In the genomic region with DNA sequence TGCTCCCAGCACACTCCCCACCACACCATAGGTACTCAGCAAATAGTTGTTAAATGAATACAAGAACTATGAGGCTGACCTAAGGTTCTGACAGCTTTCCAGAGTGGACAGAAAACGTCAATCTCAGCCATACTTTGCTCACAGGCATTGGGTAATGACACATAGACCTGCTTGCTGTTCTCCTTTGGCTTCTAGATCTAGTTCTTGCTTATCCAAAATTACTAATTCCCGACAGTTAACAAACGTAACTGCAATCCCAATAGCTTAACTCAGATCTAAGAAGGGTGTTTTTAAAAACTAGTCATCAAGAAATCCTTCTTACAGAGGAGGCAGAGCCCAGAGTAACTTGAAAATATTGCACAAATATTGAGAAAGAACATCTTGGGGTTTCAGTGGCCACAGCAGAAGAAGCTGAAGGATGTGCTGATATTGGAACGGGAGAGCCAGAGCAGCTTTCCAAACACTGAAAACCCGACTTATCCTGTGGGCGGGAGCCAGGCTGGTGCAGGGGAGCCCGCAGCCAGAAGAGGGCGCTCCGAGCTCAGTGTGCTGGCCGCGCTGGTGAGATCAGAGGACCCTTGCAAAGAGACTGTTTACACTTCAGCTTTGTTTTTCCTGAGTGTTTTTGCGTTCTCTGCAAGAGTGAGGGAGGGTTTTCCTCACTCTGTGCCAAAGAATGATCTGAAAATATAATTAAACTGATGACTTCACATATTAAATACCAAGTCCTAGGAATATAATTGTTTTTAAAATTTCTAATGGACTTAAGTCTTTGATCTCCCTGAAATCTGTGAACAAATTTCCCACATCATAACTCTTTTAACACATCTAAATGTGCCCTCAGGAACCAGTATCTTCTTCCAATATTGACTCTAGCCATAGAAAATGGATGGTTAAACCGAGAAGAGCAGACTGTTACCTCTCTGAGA, we compare ENCODE assay signal across 8 cellular contexts. TPM values are rescaled to one million over a fixed set of nuclear protein-coding genes. Genes with fewer than 3 reads are reported as not detected.
DNase-seq lines count a peak whose midpoint lies in the region; ATAC-seq, FAIRE-seq and TF ChIP-seq lines count a peak whose summit lies in the region.

No MANE protein-coding gene starts in this region.

- H3K9me3 ChIP-seq in NT2/D1 (ENCODE audit: insufficient read depth, low read length): no peaks in the 10 kb centered on the region
- H3K9me3 ChIP-seq in endothelial cell of umbilical vein (replicated peaks; ENCODE audit: control insufficient read depth, insufficient read depth, low read length): no peaks in the 10 kb centered on the region
- H3K9me3 ChIP-seq in mucosa of descending colon: no peaks in the 10 kb centered on the region

- no peaks in the 10 kb centered on the region for H3K9me1 ChIP-seq in endothelial cell of umbilical vein (replicated peaks; ENCODE audit: control insufficient read depth, extremely low read depth, insufficient read depth, low read length)

- CTCF ChIA-PET in endothelial cell of umbilical vein (lab: Charles Lee): interaction anchor here (0.5 to 5.9 kb wide), 58 partner anchors 9 to 1325 kb away, joined by 3 to 355 read pairs (median 6); partner anchors contain the start of genes FGF1 and PCDHGA1

- H4K20me1 ChIP-seq in endothelial cell of umbilical vein (replicated peaks; ENCODE audit: control insufficient read depth, extremely low read depth, insufficient read depth, low read length): no peaks in the 10 kb centered on the region

- BruUV-seq in endothelial cell of umbilical vein (replicated peaks; lab: Mats Ljungman, UMichigan): no TSS peak

- peak; percentile 95 for FAIRE-seq in endothelial cell of umbilical vein (lab: Jason Lieb, UNC)

- no peak overlapping the region for H3K27ac ChIP-seq in endothelial cell of umbilical vein (ENCODE audit: insufficient read depth, low read depth, low read length)

- dilution Hi-C loops in endothelial cell of umbilical vein (cut with MboI; ENCODE audit: extremely low pct_ligation_motif_present, low sequenced_read_pairs): no loop called here

- H3K9ac ChIP-seq in NT2/D1 (ENCODE audit: insufficient read length, low read depth) (peak overlapping the region; percentile 10), endothelial cell of umbilical vein (replicated peaks; ENCODE audit: extremely low read depth, insufficient read depth, low read length) (no peak overlapping the region)

- no peak overlapping the region for H3K4me2 ChIP-seq in endothelial cell of umbilical vein (ENCODE audit: insufficient read depth, low read length)

- H3K79me2 ChIP-seq in endothelial cell of umbilical vein (ENCODE audit: control insufficient read depth, insufficient read depth, low read length): no peaks in the 10 kb centered on the region

- TF ChIP-seq CTCF in endothelial cell of umbilical vein (IDR thresholded peaks at IDR 0.05; ENCODE audit: extremely low read depth in 1 of 2, insufficient read depth in 1 of 2, low read depth in 1 of 2, low read length in 2 of 2) (peak; percentile 96 to 98), mucosa of descending colon (IDR thresholded peaks at IDR 0.05) (peak; percentile 88)

- H3K36me3 ChIP-seq in NT2/D1 (ENCODE audit: insufficient read depth, insufficient read length, low read length) (no peaks in the 10 kb centered on the region), endothelial cell of umbilical vein (ENCODE audit: control insufficient read depth in 2 of 2, extremely low read depth in 1 of 2, insufficient read depth in 2 of 2, low read length in 2 of 2) (no peaks in the 10 kb centered on the region), mucosa of descending colon (ENCODE audit: low read depth) (no peaks in the 10 kb centered on the region)

- peak overlapping the region; percentile 50 for H2AFZ ChIP-seq in endothelial cell of umbilical vein (ENCODE audit: low read depth, low read length)

- peaks cover 4% of the 10 kb centered on the region for H3K4me1 ChIP-seq in NT2/D1 (ENCODE audit: insufficient read depth, insufficient read length)
- H3K4me1 ChIP-seq in endothelial cell of umbilical vein (ENCODE audit: control insufficient read depth, extremely low read depth, insufficient read depth, low read length): no peaks in the 10 kb centered on the region
- H3K4me1 ChIP-seq in mucosa of descending colon (ENCODE audit: low read depth): no peaks in the 10 kb centered on the region

- no peak overlapping the region for H3K4me3 ChIP-seq in NT2/D1 (ENCODE audit: insufficient read length, low read depth)
- H3K4me3 ChIP-seq in endothelial cell of umbilical vein (replicated peaks in 1 of 3; ENCODE audit: insufficient read depth in 1 of 3, low read depth in 1 of 3, low read length in 3 of 3): no peak overlapping the region
- H3K4me3 ChIP-seq in mucosa of descending colon: no peak overlapping the region

- intact Hi-C loops in endothelial cell of umbilical vein (cut with micrococcal nuclease) (loop anchor here (1.0 kb wide), 5 partner anchors 44 to 503 kb away; no protein-coding TSS in a partner anchor), mucosa of descending colon (cut with DNase I, micrococcal nuclease) (loop anchor here (2.0 to 5.0 kb wide), 2 partner anchors 42 to 43 kb away; no protein-coding TSS in a partner anchor)

- ATAC-seq in HG03520 (IDR thresholded peaks at IDR 0.05; ENCODE audit: unreplicated experiment) (peak; percentile 61), mucosa of descending colon (peak; percentile 92)

- no peak for TF ChIP-seq POLR2A in endothelial cell of umbilical vein (IDR thresholded peaks at IDR 0.05; ENCODE audit: low read depth, low read length)

- peak; percentile 38 for DNase-seq in NK-92 treated with Interleukin-12 subunit alpha and Interleukin-12 subunit beta, amount 100 ng/mL, for 24 hours (lab: John Stamatoyannopoulos, UW)
- DNase-seq in NK-92 (lab: John Stamatoyannopoulos, UW; ENCODE audit: unreplicated experiment) (no peak), NT2/D1 (ENCODE audit: low read depth, low spot score) (peak; percentile 54), endothelial cell of umbilical vein (ENCODE audit: low read depth, low spot score) (peak; percentile 84), mucosa of descending colon (peak; percentile 68 to 87 (median 83))
- DNase-seq in activated CD8-positive, alpha-beta memory T cell treated with anti-CD3 and anti-CD28 coated beads, Interleukin-2, amount 50 U/mL, for 4 hours: peak; percentile 74
- peak; percentile 32 to 43 for DNase-seq in stimulated activated CD8-positive, alpha-beta memory T cell treated with anti-CD3 and anti-CD28 coated beads, Interleukin-7, amount 100 ng/mL, for 1 hour (ENCODE audit: low read depth in 2 of 2)

- POLR2A ChIA-PET in endothelial cell of umbilical vein (lab: Charles Lee): interaction anchor here (0.7 kb wide), 1 partner anchor 11 kb away, joined by 3 read pairs; no protein-coding TSS in a partner anchor

- H3K27me3 ChIP-seq in NT2/D1 (ENCODE audit: insufficient read depth, insufficient read length) (peaks cover 6% of the 10 kb centered on the region), endothelial cell of umbilical vein (ENCODE audit: control insufficient read depth in 2 of 2, insufficient read depth in 2 of 2, low read length in 2 of 2) (peaks cover 2 to 14% of the 10 kb centered on the region in 2 experiments)

TF ChIP-seq in endothelial cell of umbilical vein, 7 proteins besides CTCF, POLR2A, EP300 and RAD21:
- TF ChIP-seq, protein P1, sequence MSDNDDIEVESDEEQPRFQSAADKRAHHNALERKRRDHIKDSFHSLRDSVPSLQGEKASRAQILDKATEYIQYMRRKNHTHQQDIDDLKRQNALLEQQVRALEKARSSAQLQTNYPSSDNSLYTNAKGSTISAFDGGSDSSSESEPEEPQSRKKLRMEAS (IDR thresholded peaks at IDR 0.05; ENCODE audit: insufficient read depth, insufficient read length): no peak
- TF ChIP-seq EZH2 (IDR thresholded peaks at IDR 0.05; ENCODE audit: borderline replicate concordance, low read depth, low read length, severe bottlenecking): no peak
TF ChIP-seq in endothelial cell of umbilical vein: peak in this region for 0.

RNA-seq across cellular contexts. Expression of gene FGF1, which starts 30.3 kb away (rescaled TPM):
- total RNA-seq in endothelial cell of umbilical vein: not detected in 2 replicates
- not detected in 2 replicates for polyA plus RNA-seq in endothelial cell of umbilical vein
- polyA plus RNA-seq in endothelial cell of umbilical vein (2011; cell fraction: cytosol; rRNA removed): not detected in 2 replicates
- polyA plus RNA-seq in endothelial cell of umbilical vein (2011; cell fraction: nucleus; rRNA removed): not detected in 2 replicates
- 0.53 TPM in 1 of 2 replicates, not detected in the other for polyA plus RNA-seq in endothelial cell of umbilical vein (2012)
- polyA minus RNA-seq in endothelial cell of umbilical vein: not detected in 2 replicates
- not detected for polyA minus RNA-seq in endothelial cell of umbilical vein (2011; cell fraction: cytosol; rRNA and poly(A)+ RNA removed)
- polyA minus RNA-seq in endothelial cell of umbilical vein (2011; cell fraction: nucleus; rRNA and poly(A)+ RNA removed): not detected in 2 replicates
- total RNA-seq in mucosa of descending colon: 1 to 10 TPM in 1 of 3 donors, under 1 TPM in 2; 0.31 to 3.5 (median 0.35) TPM
